ENCODE assay signal across 8 cellular contexts in the genomic region with DNA sequence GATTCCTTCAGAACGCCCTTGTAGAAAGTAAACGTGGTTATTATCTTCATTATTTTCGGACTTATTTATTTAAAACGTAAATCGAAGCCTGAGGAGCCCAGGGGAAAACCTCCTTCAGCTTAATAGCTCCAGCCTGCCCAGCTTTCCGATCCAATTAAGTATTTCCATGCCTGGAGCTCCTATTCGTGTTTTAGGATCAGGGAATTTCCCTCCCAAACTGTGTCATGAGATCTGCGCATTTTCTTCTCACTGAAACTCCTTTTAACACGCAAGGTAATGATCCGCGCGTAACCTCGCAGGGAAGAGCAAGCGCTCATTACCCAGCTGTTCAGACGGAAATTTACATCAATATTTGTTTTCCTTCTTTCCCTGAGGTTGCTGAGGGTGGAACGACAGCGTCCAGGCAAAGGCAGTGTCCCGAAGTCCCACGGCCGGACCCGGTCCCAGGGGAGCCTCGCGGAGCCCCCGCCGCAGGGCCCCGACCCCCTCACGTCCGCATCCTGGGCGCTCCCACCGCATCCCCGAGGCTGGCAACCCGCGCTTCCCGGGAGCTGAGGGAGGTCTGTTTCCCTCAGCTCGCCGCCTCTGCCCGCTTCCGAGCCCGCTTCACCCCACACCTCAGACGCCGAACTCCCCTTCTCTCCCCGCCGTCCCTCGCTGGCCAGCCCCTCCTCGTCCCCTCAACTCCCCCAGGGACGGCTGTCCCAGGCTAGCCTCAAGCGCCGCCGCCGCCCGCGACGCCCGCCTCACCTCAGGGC. TPM values are rescaled to one million over a fixed set of nuclear protein-coding genes. Genes with fewer than 3 reads are reported as not detected.
DNase-seq lines count a peak whose midpoint lies in the region; ATAC-seq and TF ChIP-seq lines count a peak whose summit lies in the region.

No MANE protein-coding gene starts in this region.

- intact Hi-C loops in CD14-positive monocyte (cut with micrococcal nuclease) (no loop called here), left cardiac atrium (cut with DNase I) (loop anchor here in 1 of 2 donors (5.0 kb wide), 1 partner anchor 196 kb away; no protein-coding TSS in a partner anchor), psoas muscle (cut with DNase I) (loop anchor here (5.0 to 10.0 kb wide), 3 partner anchors 196 to 848 kb away; no protein-coding TSS in a partner anchor)

- H3K9me3 Mint-ChIP-seq in CD14-positive monocyte = peaks cover 0 to 8% (median 0%) of the 10 kb centered on the region in 7 donors
- peaks cover 0 to 7% of the 10 kb centered on the region in 2 donors for H3K9me3 Mint-ChIP-seq in activated naive CD4-positive, alpha-beta T cell treated with anti-CD3 and anti-CD28 coated beads, Interleukin-2, amount 50 U/mL, for 72 hours

- TF ChIP-seq CTCF in CD14-positive monocyte (IDR thresholded peaks at IDR 0.05) = no peak
- no peak for TF ChIP-seq CTCF in psoas muscle (IDR thresholded peaks at IDR 0.05)

- peak overlapping the region in 5 of 7 donors; percentile 60 to 79 (median 66) for H3K27ac Mint-ChIP-seq in CD14-positive monocyte
- peak overlapping the region; percentile 96 to 100 for H3K27ac Mint-ChIP-seq in activated naive CD4-positive, alpha-beta T cell treated with anti-CD3 and anti-CD28 coated beads, Interleukin-2, amount 50 U/mL, for 72 hours

- H3K36me3 Mint-ChIP-seq in CD14-positive monocyte = no peaks in the 10 kb centered on the region
- peaks cover 8 to 22% of the 10 kb centered on the region in 2 donors for H3K36me3 Mint-ChIP-seq in activated naive CD4-positive, alpha-beta T cell treated with anti-CD3 and anti-CD28 coated beads, Interleukin-2, amount 50 U/mL, for 72 hours

- ATAC-seq in GM18907 (IDR thresholded peaks at IDR 0.05; ENCODE audit: unreplicated experiment) (peak; percentile 14), left cardiac atrium (peak; percentile 7 to 28), psoas muscle (peak; percentile 25 to 59 (median 34)), HG03159 (IDR thresholded peaks at IDR 0.05; ENCODE audit: unreplicated experiment) (no peak)
- ATAC-seq in activated naive CD4-positive, alpha-beta T cell treated with anti-CD3 and anti-CD28 coated beads, Interleukin-2, amount 50 U/mL, for 72 hours = peak in 1 of 2 donors; percentile 14

- peak overlapping the region; percentile 90 for H3K4me3 ChIP-seq in psoas muscle

- peaks cover 28% of the 10 kb centered on the region for H3K4me1 Mint-ChIP-seq in CD14-positive monocyte

- 0 to 1% (median 1%) methylated on average over 45 to 54 of the region's 54 CpGs for WGBS in psoas muscle, 3 donors

- no peaks in the 10 kb centered on the region for H3K27me3 ChIP-seq in psoas muscle (ENCODE audit: insufficient read depth in 3 of 3, low read length in 2 of 3)

- H3K27me3 Mint-ChIP-seq in CD14-positive monocyte (ENCODE audit: low read depth in 3 of 3) = peaks cover 5 to 20% (median 11%) of the 10 kb centered on the region in 3 donors

- no peaks in the 10 kb centered on the region for H3K9me3 ChIP-seq in psoas muscle

- H3K36me3 ChIP-seq in psoas muscle (ENCODE audit: insufficient read depth in 1 of 2, low read depth in 1 of 2) = peaks cover 3 to 5% of the 10 kb centered on the region in 2 donors

- peak overlapping the region; percentile 92 to 97 for H3K4me3 Mint-ChIP-seq in CD14-positive monocyte

- H3K4me1 ChIP-seq in psoas muscle = peaks cover 34% of the 10 kb centered on the region

- H3K27ac ChIP-seq in psoas muscle = peak overlapping the region; percentile 97

- no peak for DNase-seq in CD14-positive monocyte (ENCODE audit: low spot score)
- peak; percentile 21 for DNase-seq in HPDE6-E6E7 (ENCODE audit: extremely low spot score)
- DNase-seq in activated naive CD4-positive, alpha-beta T cell treated with anti-CD3 and anti-CD28 coated beads, Interleukin-2, amount 50 U/mL, for 72 hours (ENCODE audit: low spot score in 2 of 2) = no peak
- peak; percentile 24 for DNase-seq in left cardiac atrium
- DNase-seq in psoas muscle = no peak
- no peak for DNase-seq in NCI-H1436 treated with DMSO at 0.1 percent for 48 hours (lab: John Stamatoyannopoulos, UW)

RNA-seq across cellular contexts. Expression of a gene that starts 0.5 kb away (rescaled TPM):
- under 1 TPM; 0.50 to 0.73 TPM for polyA plus RNA-seq in CD14-positive monocyte
- 10 to 100 TPM; 29.1 to 53.1 TPM for total RNA-seq in activated naive CD4-positive, alpha-beta T cell treated with anti-CD3 and anti-CD28 coated beads, Interleukin-2, amount 50 U/mL, for 72 hours
- total RNA-seq in left cardiac atrium = 10 to 100 TPM; 17.8 to 20.7 TPM
- 10 to 100 TPM; 54.9 to 81.5 (median 75.0) TPM for total RNA-seq in psoas muscle
- 10 to 100 TPM in 2 of 3 donors, 1 to 10 TPM in 1; 8.7 to 32.3 (median 28.5) TPM for polyA plus RNA-seq in psoas muscle

Comparison
In these comparisons a context has a peak if more than half of its experiments do, and no peak if none do; other contexts are left out.
1. DNase-seq: peak in HPDE6-E6E7 (single experiment) and left cardiac atrium (single experiment); none in CD14-positive monocyte (single experiment), activated naive CD4-positive, alpha-beta T cell treated with anti-CD3 and anti-CD28 coated beads, Interleukin-2, amount 50 U/mL, for 72 hours (0 of 2), psoas muscle (0 of 2) and NCI-H1436 treated with DMSO at 0.1 percent for 48 hours (single experiment).
2. intact Hi-C loops: an anchor here in psoas muscle (5.0 to 10.0 kb wide); none called in CD14-positive monocyte.